In genomic region chr12:31496257-31496656, GRCh38 we compare ENCODE assay signal across 14 cellular contexts.
"Had no signal": no experiment of that assay in that cellular context is flagged by ENCODE, and none has a peak within 500 bp of the region (broad histone marks: within the 10 kb centered on the region; RNA-seq: fewer than 3 reads in every experiment).

No MANE protein-coding gene starts in this region.

- H3K9me3 ChIP-seq: gastroesophageal sphincter, psoas muscle, sigmoid colon, suprapubic skin, upper lobe of right lung had no signal

- ATAC-seq: activated naive CD4-positive, alpha-beta T cell treated with anti-CD3 and anti-CD28 coated beads, Interleukin-2, amount 50 U/mL, for 72 hours; gastroesophageal sphincter; psoas muscle; upper lobe of right lung had no signal

- H3K27ac Mint-ChIP-seq: activated naive CD4-positive, alpha-beta T cell treated with anti-CD3 and anti-CD28 coated beads, Interleukin-2, amount 50 U/mL, for 72 hours; nephron progenitor cell had no signal

- H3K4me3 ChIP-seq: gastroesophageal sphincter, psoas muscle, sigmoid colon, suprapubic skin, upper lobe of right lung had no signal

- DNase-seq: activated CD4-positive, alpha-beta T cell treated with anti-CD3 and anti-CD28 coated beads, Interleukin-2, amount 50 U/mL, for 4 hours; activated CD4-positive, CD25-positive, alpha-beta regulatory T cell treated with anti-CD3 and anti-CD28 coated beads, Interleukin-2, amount 50 U/mL, for 72 hours; activated T-cell treated with anti-CD3 and anti-CD28 coated beads, Interleukin-2, amount 50 U/mL, for 1 hour; kidney glomerular epithelial cell; nephron progenitor cell; psoas muscle; sigmoid colon; stimulated activated CD4-positive, alpha-beta T cell treated with anti-CD3 and anti-CD28 coated beads, Interleukin-2, amount 100 ng/mL, for 48 hours; stimulated activated naive CD4-positive, alpha-beta T cell treated with Interleukin-2 at 50 U/mL for 16 hours; T-helper 9 cell; upper lobe of right lung had no signal

- H3K9me3 Mint-ChIP-seq: activated naive CD4-positive, alpha-beta T cell treated with anti-CD3 and anti-CD28 coated beads, Interleukin-2, amount 50 U/mL, for 72 hours; nephron progenitor cell had no signal

- H3K36me3 ChIP-seq: suprapubic skin, upper lobe of right lung had no signal

- H3K27ac ChIP-seq: gastroesophageal sphincter, psoas muscle, sigmoid colon, suprapubic skin, upper lobe of right lung had no signal

- H3K4me1 ChIP-seq: upper lobe of right lung had no signal

- H3K4me3 Mint-ChIP-seq: nephron progenitor cell had no signal

- H3K36me3 Mint-ChIP-seq: activated naive CD4-positive, alpha-beta T cell treated with anti-CD3 and anti-CD28 coated beads, Interleukin-2, amount 50 U/mL, for 72 hours had no signal

- H3K27me3 ChIP-seq: gastroesophageal sphincter, sigmoid colon, suprapubic skin, upper lobe of right lung had no signal
